18 cellular contexts compared by ENCODE assay signal in genomic region chr5:57842376-57843015, GRCh38.
DNase-seq lines count a peak whose midpoint lies in the region; ATAC-seq and TF ChIP-seq lines count a peak whose summit lies in the region.
"Had no signal": no experiment of that assay in that cellular context is flagged by ENCODE, and none has a peak within 500 bp of the region (broad histone marks: within the 10 kb centered on the region; RNA-seq: fewer than 3 reads in every experiment).

No MANE protein-coding gene starts in this region.

- ATAC-seq in left lobe of liver, result no peak
- ATAC-seq: stimulated activated memory B cell treated with anti-CD40 and anti-IgM and Interleukin-4, amounts not matched to agents 10 μg/mL and 1 μg/mL and 100 μg/mL, for 72 hours had no signal

- DNase-seq in A172 (ENCODE audit: low spot score), result peak; percentile 33
- no peak for DNase-seq in adipocyte (ENCODE audit: low read depth)
- DNase-seq in iris pigment epithelial cell (ENCODE audit: low read depth), result peak; percentile 31
- DNase-seq in NCI-H146 treated with DMSO at 0.1 percent for 48 hours (lab: John Stamatoyannopoulos, UW; ENCODE audit: unreplicated experiment), result no peak
- DNase-seq in erythroblast (lab: John Stamatoyannopoulos, UW), result no peak
- DNase-seq in activated CD8-positive, alpha-beta memory T cell treated with anti-CD3 and anti-CD28 coated beads, Interleukin-2, amount 50 U/mL, for 48 hours, result no peak
- DNase-seq in left lobe of liver (ENCODE audit: low spot score), result no peak
- DNase-seq: activated CD4-positive, alpha-beta T cell treated with anti-CD3 and anti-CD28 coated beads for 48 hours; activated naive CD4-positive, alpha-beta T cell treated with anti-CD3 and anti-CD28 coated beads, Interleukin-2, amount 10 ng/mL, durations not matched to agents 7 days and 5 days; CD4-positive, alpha-beta T cell; dorsolateral prefrontal cortex; kidney; NCI-H1436 treated with DMSO at 0.1 percent for 48 hours; NCI-H345; SHP77 treated with DMSO at 0.1 percent for 48 hours; upper lobe of right lung had no signal

- TF ChIP-seq POLR2A in erythroblast (IDR thresholded peaks at IDR 0.05; ENCODE audit: low read length), result no peak

- H3K4me1 ChIP-seq in HUES48 (ENCODE audit: control insufficient read depth, insufficient read depth, low read length) (peaks cover 19% of the 10 kb centered on the region), adipocyte (ENCODE audit: control insufficient read depth, insufficient read depth, low read length) (peaks cover 18% of the 10 kb centered on the region)

- no peaks in the 10 kb centered on the region for H3K36me3 ChIP-seq in HUES48 (ENCODE audit: control insufficient read depth, insufficient read depth, low read length)
- H3K36me3 ChIP-seq in adipocyte (ENCODE audit: control insufficient read depth, insufficient read depth, low read length, severe bottlenecking), result no peaks in the 10 kb centered on the region
- H3K36me3 ChIP-seq: upper lobe of right lung had no signal

- no peaks in the 10 kb centered on the region for H3K27me3 ChIP-seq in HUES48 (ENCODE audit: control insufficient read depth, insufficient read depth, low read length)
- H3K27me3 ChIP-seq in adipocyte (replicated peaks; ENCODE audit: control insufficient read depth, insufficient read depth, low read length), result no peaks in the 10 kb centered on the region
- H3K27me3 ChIP-seq: dorsolateral prefrontal cortex, upper lobe of right lung had no signal

- H3K9ac ChIP-seq in HUES48 (ENCODE audit: low read depth, low read length) (no peak overlapping the region; the same call in 1 of the 2 replicates), adipocyte (ENCODE audit: low read length) (no peak overlapping the region)

- no peak overlapping the region for H3K4me3 ChIP-seq in HUES48 (ENCODE audit: low read depth, low read length)
- peak overlapping the region; percentile 49 for H3K4me3 ChIP-seq in adipocyte (ENCODE audit: low read length)
- H3K4me3 ChIP-seq: upper lobe of right lung had no signal

- H3K27ac ChIP-seq in HUES48 (ENCODE audit: low read depth, low read length), result peak overlapping the region; percentile 75
- H3K27ac ChIP-seq: dorsolateral prefrontal cortex, upper lobe of right lung had no signal

- no peaks in the 10 kb centered on the region for H3K9me3 ChIP-seq in HUES48 (ENCODE audit: control insufficient read depth, insufficient read depth, low read length)
- H3K9me3 ChIP-seq in adipocyte (ENCODE audit: control insufficient read depth, low read length), result no peaks in the 10 kb centered on the region
- H3K9me3 ChIP-seq: upper lobe of right lung had no signal

Comparison
In these comparisons a context has a peak if more than half of its experiments do, and no peak if none do; other contexts are left out.
1. DNase-seq: peak in A172 (single experiment) and iris pigment epithelial cell (single experiment); none in adipocyte (single experiment), NCI-H146 treated with DMSO at 0.1 percent for 48 hours (single experiment), erythroblast (0 of 2), activated CD8-positive, alpha-beta memory T cell treated with anti-CD3 and anti-CD28 coated beads, Interleukin-2, amount 50 U/mL, for 48 hours (single experiment) and left lobe of liver (single experiment).